8 cellular contexts compared by ENCODE assay signal in the genomic region with DNA sequence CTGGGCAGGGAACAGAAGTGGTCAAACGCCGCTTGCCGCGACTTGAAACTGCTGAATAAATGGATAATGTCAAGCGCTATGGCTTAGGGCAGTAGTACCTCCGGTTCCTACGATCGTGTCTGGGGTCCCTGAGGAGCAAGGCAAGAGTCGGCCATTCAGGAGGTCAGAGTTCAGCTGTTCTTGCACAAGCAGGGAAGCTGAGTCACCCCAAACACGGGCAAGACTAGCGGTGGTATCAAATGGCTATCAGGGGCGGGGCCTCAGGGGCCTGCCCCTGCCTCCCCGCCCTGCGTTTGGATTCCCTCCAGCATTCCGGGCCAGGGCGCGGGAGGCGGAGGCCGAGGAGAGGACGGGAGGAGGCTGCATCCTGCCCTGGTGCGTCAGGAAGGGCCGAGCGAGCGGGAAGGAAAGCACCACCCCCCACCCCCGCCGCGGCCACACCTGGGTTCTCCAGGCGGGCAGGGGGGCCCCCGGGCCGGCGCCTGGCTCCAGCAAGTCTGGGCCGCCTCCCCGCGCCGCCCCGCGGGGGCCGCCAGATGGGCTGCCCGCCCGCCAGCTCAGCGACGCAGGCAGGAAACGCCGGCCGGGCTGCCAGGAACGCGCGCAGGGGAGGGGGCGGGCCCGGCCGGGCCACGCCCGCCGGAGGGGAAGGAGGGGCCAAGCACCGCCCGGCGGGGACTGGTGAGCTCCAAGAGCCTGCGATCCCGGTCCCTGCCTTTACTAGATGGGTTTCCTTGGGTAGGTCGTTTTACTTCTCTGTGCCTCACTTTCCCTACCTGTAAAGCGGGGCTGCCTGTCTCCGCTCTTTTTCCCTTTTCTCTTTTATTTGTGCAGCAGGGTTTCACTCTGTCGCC. TPM values are rescaled to one million over a fixed set of nuclear protein-coding genes. Genes with fewer than 3 reads are reported as not detected.
DNase-seq lines count a peak whose midpoint lies in the region; ATAC-seq and TF ChIP-seq lines count a peak whose summit lies in the region.

No MANE protein-coding gene starts in this region.

- H3K27me3 ChIP-seq in right cardiac atrium (ENCODE audit: control insufficient read depth, insufficient read depth) (no peaks in the 10 kb centered on the region), uterus (no peaks in the 10 kb centered on the region)

- H3K9me3 ChIP-seq in right cardiac atrium (ENCODE audit: control insufficient read depth, low read length) (no peaks in the 10 kb centered on the region), uterus (no peaks in the 10 kb centered on the region)

- WGBS in right cardiac atrium: under 1% methylated on average over 63 of the region's 63 CpGs

- no peaks in the 10 kb centered on the region for H3K36me3 ChIP-seq in uterus

- TF ChIP-seq POLR2A in GM15510 (IDR thresholded peaks at IDR 0.05; ENCODE audit: borderline replicate concordance, extremely low read depth, insufficient read length): peak; percentile 74
- TF ChIP-seq POLR2A in uterus (IDR thresholded peaks at IDR 0.05): peak; percentile 67 to 89

- H3K27me3 Mint-ChIP-seq in T-helper 1 cell treated with Interleukin-12 subunit alpha and Interleukin-12 subunit beta and Interleukin-4 antibody, amounts not matched to agents 30 μg/mL and 1 μg/mL, for 36 hours (ENCODE audit: low read depth): no peaks in the 10 kb centered on the region

- H3K27ac ChIP-seq in angular gyrus (ENCODE audit: low read depth, low read length) (peak overlapping the region; percentile 92), right cardiac atrium (ENCODE audit: low read length) (peak overlapping the region; percentile 92), uterus (peak overlapping the region; percentile 88 to 95)

- peak overlapping the region; percentile 47 for H3K4me3 ChIP-seq in right cardiac atrium (ENCODE audit: low read length)
- peak overlapping the region; percentile 40 to 48 for H3K4me3 ChIP-seq in uterus

- TF ChIP-seq CTCF in uterus (IDR thresholded peaks at IDR 0.05): no peak

- H3K4me1 ChIP-seq in right cardiac atrium (ENCODE audit: control insufficient read depth, insufficient read depth, low read length) (peaks cover 7% of the 10 kb centered on the region), uterus (peaks cover 0 to 3% of the 10 kb centered on the region in 2 donors)

- H3K27ac Mint-ChIP-seq in T-helper 1 cell treated with Interleukin-12 subunit alpha and Interleukin-12 subunit beta and Interleukin-4 antibody, amounts not matched to agents 30 μg/mL and 1 μg/mL, for 36 hours: peak overlapping the region; percentile 88

- peaks cover 3% of the 10 kb centered on the region for H3K36me3 Mint-ChIP-seq in T-helper 1 cell treated with Interleukin-12 subunit alpha and Interleukin-12 subunit beta and Interleukin-4 antibody, amounts not matched to agents 30 μg/mL and 1 μg/mL, for 36 hours (ENCODE audit: low read depth)

- no peaks in the 10 kb centered on the region for H3K9me3 Mint-ChIP-seq in T-helper 1 cell treated with Interleukin-12 subunit alpha and Interleukin-12 subunit beta and Interleukin-4 antibody, amounts not matched to agents 30 μg/mL and 1 μg/mL, for 36 hours

- intact Hi-C loops in right cardiac atrium (cut with DNase I) (loop anchor here in 2 of 4 donors (2.0 kb wide), 1 partner anchor 32 kb away; a partner anchor contains a TSS), uterus (cut with DNase I; ENCODE audit: low total_unique reads) (no loop called here)

- DNase-seq in NCI-H1694 (lab: John Stamatoyannopoulos, UW): peak; percentile 96
- peak; percentile 97 for DNase-seq in right cardiac atrium
- DNase-seq in pulmonary artery endothelial cell (ENCODE audit: low read depth, low spot score): peak; percentile 93
- peak; percentile 97 to 98 for DNase-seq in uterus

- peak overlapping the region; percentile 87 for H3K4me3 Mint-ChIP-seq in T-helper 1 cell treated with Interleukin-12 subunit alpha and Interleukin-12 subunit beta and Interleukin-4 antibody, amounts not matched to agents 30 μg/mL and 1 μg/mL, for 36 hours

- ATAC-seq in HG02885 (IDR thresholded peaks at IDR 0.05; ENCODE audit: poor library complexity, unreplicated experiment) (peak; percentile 90), right cardiac atrium (peak; percentile 90 to 91)

- H3K4me1 Mint-ChIP-seq in T-helper 1 cell treated with Interleukin-12 subunit alpha and Interleukin-12 subunit beta and Interleukin-4 antibody, amounts not matched to agents 30 μg/mL and 1 μg/mL, for 36 hours (ENCODE audit: low read depth): peaks cover 22% of the 10 kb centered on the region

RNA-seq across cellular contexts. Expression of a gene that starts 32.2 kb away (rescaled TPM):
- total RNA-seq in right cardiac atrium: 100 to 1,000 TPM; 122 to 188 (median 134) TPM
- 273 TPM for polyA plus RNA-seq in right cardiac atrium
- 180 and 213 TPM in 2 replicates for total RNA-seq in pulmonary artery endothelial cell
- 100 to 1,000 TPM; 364 to 646 (median 505) TPM for total RNA-seq in uterus

RNA-seq across cellular contexts. Expression of a gene that starts 58.7 kb away (rescaled TPM):
- total RNA-seq in right cardiac atrium (10 to 100 TPM; 40.0 to 80.2 (median 62.1) TPM), pulmonary artery endothelial cell (53.3 and 69.3 TPM in 2 replicates), uterus (100 to 1,000 TPM in 1 of 4 donors, 10 to 100 TPM in 3; 40.7 to 147 (median 56.0) TPM)
- polyA plus RNA-seq in right cardiac atrium: 47.8 TPM

Comparison
In these comparisons a context has a peak if more than half of its experiments do, and no peak if none do; other contexts are left out.
1. Peak in every context shown above with its lines: DNase-seq, ATAC-seq, H3K4me3 ChIP-seq and H3K27ac ChIP-seq.